ENCODE assay signal across 22 cellular contexts in the genomic region with DNA sequence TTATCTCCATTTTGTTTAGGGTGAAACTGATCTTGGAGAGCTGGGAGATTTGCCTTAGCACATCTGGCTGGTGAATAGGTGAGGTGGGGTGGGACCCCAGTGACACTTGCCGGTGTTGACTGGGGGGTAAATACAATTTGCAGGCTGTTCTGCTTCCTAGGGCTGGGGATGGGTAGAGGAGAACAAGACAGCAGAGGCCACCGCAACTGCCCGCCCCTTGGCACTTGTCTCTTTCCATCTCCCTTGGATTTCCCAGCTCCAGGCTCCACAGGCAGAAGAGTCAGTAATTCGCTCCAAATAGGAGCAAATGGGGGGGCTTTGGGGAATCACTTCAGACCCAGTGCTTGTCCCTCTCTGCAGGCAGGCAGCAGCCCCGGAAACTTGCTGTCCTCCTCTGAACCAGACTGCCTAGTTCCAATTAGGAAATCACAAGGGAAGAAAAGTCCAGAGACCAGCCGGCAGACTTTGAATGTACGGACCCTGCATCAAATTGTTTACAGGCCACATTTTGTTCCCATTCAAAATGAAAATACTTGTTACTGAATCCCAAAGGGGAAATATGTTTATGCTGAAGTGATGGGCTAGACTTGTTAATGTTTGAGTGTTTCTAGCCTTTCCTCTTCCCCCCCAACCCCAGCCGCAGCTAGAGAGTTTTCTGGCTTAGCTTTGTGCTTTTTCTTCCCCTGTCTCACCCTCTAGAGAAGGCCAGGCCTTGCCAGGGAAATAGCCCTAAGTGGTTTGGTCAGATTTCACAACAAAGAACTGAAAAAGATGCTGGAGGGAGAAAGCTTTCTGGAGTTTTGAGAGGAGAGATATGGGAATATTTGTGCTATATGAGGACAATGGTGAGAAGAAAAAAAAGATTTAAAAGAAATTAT. TPM values are rescaled to one million over a fixed set of nuclear protein-coding genes. Genes with fewer than 3 reads are reported as not detected.
DNase-seq lines count a peak whose midpoint lies in the region; ATAC-seq, FAIRE-seq and TF ChIP-seq lines count a peak whose summit lies in the region.
"Had no signal": no experiment of that assay in that cellular context is flagged by ENCODE, and none has a peak within 500 bp of the region (broad histone marks: within the 10 kb centered on the region; RNA-seq: fewer than 3 reads in every experiment).

No MANE protein-coding gene starts in this region.

- peaks cover 24% of the 10 kb centered on the region for H3K9me3 Mint-ChIP-seq in GM23338

- H3F3A ChIP-seq in GM23338 (replicated peaks; ENCODE audit: low read depth) = no peaks in the 10 kb centered on the region

- H3K9me2 ChIP-seq in GM23338 (ENCODE audit: insufficient read depth) = 0 out of 2 replicates have a peak, but pooled peaks cover 7% of the 10 kb centered on the region

- H3K9me3 ChIP-seq in HepG2 (ENCODE audit: low read length) (no peaks in the 10 kb centered on the region), sigmoid colon (no peaks in the 10 kb centered on the region)
- H3K9me3 ChIP-seq: right lobe of liver, uterus had no signal

- H3K4me1 ChIP-seq in GM23338 (ENCODE audit: insufficient read depth) (peaks cover 5% of the 10 kb centered on the region; the same call in 1 of the 2 replicates), HepG2 (ENCODE audit: insufficient read depth, low read length) (peaks cover 25% of the 10 kb centered on the region), sigmoid colon (peaks cover 0 to 9% (median 3%) of the 10 kb centered on the region in 4 donors)
- H3K4me1 ChIP-seq: right lobe of liver, SJCRH30, uterus had no signal

- intact Hi-C loops in HepG2 (cut with micrococcal nuclease; ENCODE audit: unreplicated experiment) (no loop called here), sigmoid colon (cut with DNase I) (no loop called here)

- no TSS peak for BruUV-seq in HepG2 (replicated peaks; lab: Mats Ljungman, UMichigan)

- no peak overlapping the region for H3K4me3 Mint-ChIP-seq in GM23338
- H3K4me3 Mint-ChIP-seq: activated CD4-positive, alpha-beta memory T cell treated with anti-CD3 and anti-CD28 coated beads for 36 hours; naive thymus-derived CD8-positive, alpha-beta T cell had no signal

- H3K27me3 Mint-ChIP-seq in GM23338 (ENCODE audit: insufficient read depth, low read depth, poor library complexity) = peaks cover 8% of the 10 kb centered on the region
- H3K27me3 Mint-ChIP-seq: activated CD4-positive, alpha-beta memory T cell treated with anti-CD3 and anti-CD28 coated beads for 36 hours; naive thymus-derived CD8-positive, alpha-beta T cell had no signal

- POLR2A ChIA-PET in HepG2 (lab: Yijun Ruan, JAX) = interaction anchor here (0.6 to 2.1 kb wide), 3 partner anchors 9 to 29 kb away, joined by 3 to 14 read pairs (median 3); partner anchors contain the start of gene INPP5F

- CTCF ChIA-PET in HepG2 (lab: Yijun Ruan, JAX; ENCODE audit: low intra/inter-chr PET ratio, low total read pairs) = no interaction called here

- TF ChIP-seq CTCF in GM23338 (conservative IDR thresholded peaks at IDR 0.05; ENCODE audit: low read depth in 2 of 2) (no peak), HepG2 (CRISPR knock-in tag; IDR thresholded peaks at IDR 0.05) (no peak), sigmoid colon (IDR thresholded peaks at IDR 0.05) (no peak)

- H3K79me2 ChIP-seq in GM23338 (replicated peaks; ENCODE audit: insufficient read depth) (no peaks in the 10 kb centered on the region), HepG2 (ENCODE audit: insufficient read depth, low read length) (no peaks in the 10 kb centered on the region)

- no peak for TF ChIP-seq EP300 in HepG2 (IDR thresholded peaks at IDR 0.05; ENCODE audit: low read depth in 2 of 2, low read length in 2 of 2)
- TF ChIP-seq EP300 in HepG2 (CRISPR knock-in tag; IDR thresholded peaks at IDR 0.05; ENCODE audit: borderline replicate concordance) = no peak
- no peak for TF ChIP-seq EP300 in sigmoid colon (IDR thresholded peaks at IDR 0.05)

- TF ChIP-seq POLR2A in HepG2 (IDR thresholded peaks at IDR 0.05; ENCODE audit: insufficient read depth in 1 of 2, low read depth in 2 of 2, low read length in 2 of 2) = no peak
- no peak for TF ChIP-seq POLR2A in sigmoid colon (IDR thresholded peaks at IDR 0.05)

- 0 out of 2 replicates have a peak, but pooled peaks cover 2% of the 10 kb centered on the region for H3K36me3 ChIP-seq in GM23338 (ENCODE audit: insufficient read depth)
- H3K36me3 ChIP-seq in HepG2 (replicated peaks in 1 of 2; ENCODE audit: control insufficient read depth in 1 of 2, insufficient read depth in 2 of 2, low read length in 2 of 2) = no peaks in the 10 kb centered on the region
- H3K36me3 ChIP-seq in sigmoid colon = no peaks in the 10 kb centered on the region
- H3K36me3 ChIP-seq: right lobe of liver, SJCRH30, uterus had no signal

- H3K36me3 Mint-ChIP-seq in GM23338 (ENCODE audit: low read depth) = peaks cover 17% of the 10 kb centered on the region

- H4K20me1 ChIP-seq in GM23338 (replicated peaks; ENCODE audit: insufficient read depth) (no peaks in the 10 kb centered on the region), HepG2 (ENCODE audit: insufficient read depth, low read length) (no peaks in the 10 kb centered on the region)

- FAIRE-seq in HepG2 (lab: Jason Lieb, UNC) = peak; percentile 60
- FAIRE-seq: H54 had no signal

- H3K9ac ChIP-seq in HepG2 (ENCODE audit: insufficient read depth, low read depth, low read length) = peak overlapping the region; percentile 56

- H3K4me3 ChIP-seq in GM23338 = no peak overlapping the region
- peak overlapping the region; percentile 4 to 49 (median 48); a peak in 4 of 6 replicates for H3K4me3 ChIP-seq in HepG2 (replicated peaks in 1 of 3; ENCODE audit: insufficient read depth in 1 of 3, low read depth in 2 of 3, low read length in 3 of 3)
- no peak overlapping the region for H3K4me3 ChIP-seq in sigmoid colon
- H3K4me3 ChIP-seq: right lobe of liver, SJCRH30, uterus had no signal

- H3K27ac Mint-ChIP-seq in GM23338 = peak overlapping the region; percentile 13
- H3K27ac Mint-ChIP-seq: activated CD4-positive, alpha-beta memory T cell treated with anti-CD3 and anti-CD28 coated beads for 36 hours; naive thymus-derived CD8-positive, alpha-beta T cell had no signal

- DNase-seq in GM23338 (ENCODE audit: low spot score) (no peak), amniotic epithelial cell (ENCODE audit: low read depth) (peak; percentile 10), HepG2 (ENCODE audit: low spot score) (peak; percentile 38), sigmoid colon (no peak)
- DNase-seq: activated CD4-positive, alpha-beta memory T cell treated with anti-CD3 and anti-CD28 coated beads for 36 hours; amygdala; cortex of kidney; DMS79; erythroblast; hippocampal formation; kidney glomerular epithelial cell; naive thymus-derived CD8-positive, alpha-beta T cell; NCI-H1105; NCI-H226; right lobe of liver; SJCRH30; stimulated activated CD4-positive, alpha-beta T cell treated with anti-CD3 and anti-CD28 coated beads, Interleukin-4, amount 100 ng/mL, for 24 hours; uterus had no signal

- H3K4me2 ChIP-seq in GM23338 (no peak overlapping the region), HepG2 (ENCODE audit: low read depth, low read length) (peak overlapping the region; percentile 77)

- H2AFZ ChIP-seq in GM23338 (peak overlapping the region; percentile 94), HepG2 (ENCODE audit: low read length) (peak overlapping the region; percentile 57)

- H3K27ac ChIP-seq in GM23338 (ENCODE audit: low read depth) = peak overlapping the region; percentile 51; the same call in 1 of the 2 replicates
- H3K27ac ChIP-seq in HepG2 (ENCODE audit: extremely low read length, insufficient read depth, low read length) = peak overlapping the region; percentile 71
- H3K27ac ChIP-seq in sigmoid colon = peak overlapping the region; percentile 6 to 45 (median 24)
- H3K27ac ChIP-seq: right lobe of liver, SJCRH30, uterus had no signal

- in situ Hi-C loops in HepG2 (cut with HindIII; ENCODE audit: extremely low pct_ligation_motif_present, low pct_unique_long_range_greater_than_20kb) = no loop called here

- WGBS in HepG2 (ENCODE audit: low lambda C conversion rate) = 13% methylated on average over 7 of the region's 8 CpGs
- WGBS in sigmoid colon, 2 donors = 79 to 83% methylated on average over 8 of the region's 8 CpGs

- peaks cover 10% of the 10 kb centered on the region for H3K4me1 Mint-ChIP-seq in GM23338
- H3K4me1 Mint-ChIP-seq: naive thymus-derived CD8-positive, alpha-beta T cell had no signal

- no peaks in the 10 kb centered on the region for H3K27me3 ChIP-seq in GM23338 (ENCODE audit: insufficient read depth)
- H3K27me3 ChIP-seq in HepG2 (ENCODE audit: control insufficient read depth in 1 of 2, insufficient read depth in 2 of 2, low read length in 2 of 2) = no peaks in the 10 kb centered on the region
- no peaks in the 10 kb centered on the region for H3K27me3 ChIP-seq in sigmoid colon
- H3K27me3 ChIP-seq: right lobe of liver, SJCRH30, uterus had no signal

- TF ChIP-seq RAD21 in HepG2 (CRISPR knock-in tag; IDR thresholded peaks at IDR 0.05) = no peak

- ATAC-seq in GM23338 (peak; percentile 49), HepG2 (peak; percentile 89), GM19395 (IDR thresholded peaks at IDR 0.05; ENCODE audit: unreplicated experiment) (no peak), HG03354 (IDR thresholded peaks at IDR 0.05; ENCODE audit: poor library complexity, severe bottlenecking, unreplicated experiment) (no peak), HG03439 (IDR thresholded peaks at IDR 0.05; ENCODE audit: unreplicated experiment) (no peak)
- ATAC-seq: naive thymus-derived CD8-positive, alpha-beta T cell had no signal

RNA-seq across cellular contexts. Expression of gene INPP5F, which starts 10.0 kb away (rescaled TPM):
- total RNA-seq in GM23338 (2014; rRNA removed; shearing (Covaris generic)) = 80.3 and 86.0 TPM in 2 replicates
- polyA plus RNA-seq in GM23338 (2016; fragmentation: Nextera tagmentation; extraction: Ambion mirVana) (36.2 and 41.4 TPM in 2 replicates), HepG2 (2011; rRNA removed) (8.3 and 12.5 TPM in 2 replicates), sigmoid colon (1 to 10 TPM; 4.4 to 7.7 (median 6.6) TPM)
- total RNA-seq in HepG2 (2016; rRNA removed; fragmentation: Illumina TruSeq; extraction: Trizol) (15.7 and 16.4 TPM in 2 replicates), sigmoid colon (10 to 100 TPM; 16.0 to 22.2 (median 19.2) TPM)
- total RNA-seq in HepG2 (2016; cell fraction: cytosol; rRNA removed; fragmentation: Illumina TruSeq; extraction: Trizol; ENCODE audit: low read depth) = 6.4 and 8.2 TPM in 2 replicates
- 12.7 and 14.4 TPM in 2 replicates for total RNA-seq in HepG2 (2016; cell fraction: insoluble cytoplasmic fraction; rRNA removed; fragmentation: Illumina TruSeq; extraction: Trizol)
- 9.4 and 10.3 TPM in 2 replicates for total RNA-seq in HepG2 (2016; cell fraction: membrane; rRNA removed; fragmentation: Illumina TruSeq; extraction: Trizol)
- 12.4 and 17.6 TPM in 2 replicates for total RNA-seq in HepG2 (2016; cell fraction: nucleus; rRNA removed; fragmentation: Illumina TruSeq; extraction: Trizol)
- polyA plus RNA-seq in HepG2 (2011; cell fraction: cytosol; rRNA removed) = 4.7 and 6.3 TPM in 2 replicates
- 9.8 and 21.4 TPM in 2 replicates for polyA plus RNA-seq in HepG2 (2011; cell fraction: nucleus; rRNA removed)
- polyA plus RNA-seq in HepG2 (2012) = 6.9 and 9.3 TPM in 2 replicates
- 5.5 and 6.2 TPM in 2 replicates for polyA plus RNA-seq in HepG2 (2016; cell fraction: cytosol; fragmentation: Illumina TruSeq; extraction: Trizol; ENCODE audit: low read depth)
- 11.3 and 11.4 TPM in 2 replicates for polyA plus RNA-seq in HepG2 (2016; cell fraction: insoluble cytoplasmic fraction; fragmentation: Illumina TruSeq; extraction: Trizol; ENCODE audit: low read depth)
- polyA plus RNA-seq in HepG2 (2016; cell fraction: membrane; fragmentation: Illumina TruSeq; extraction: Trizol; ENCODE audit: low read depth) = 5.7 and 6.9 TPM in 2 replicates
- polyA plus RNA-seq in HepG2 (2016; cell fraction: nucleus; fragmentation: Illumina TruSeq; extraction: Trizol; ENCODE audit: insufficient read depth, low read depth) = 19.7 and 20.7 TPM in 2 replicates
- polyA minus RNA-seq in HepG2 (2011; rRNA and poly(A)+ RNA removed; ENCODE audit: low replicate concordance) = 2.8 and 7.9 TPM in 2 replicates
- 6.2 and 10.6 TPM in 2 replicates for polyA minus RNA-seq in HepG2 (2011; cell fraction: cytosol; rRNA and poly(A)+ RNA removed)
- polyA minus RNA-seq in HepG2 (2011; cell fraction: nucleus; rRNA and poly(A)+ RNA removed) = 36.3 and 40.2 TPM in 2 replicates

Comparison
In these comparisons a context has a peak if more than half of its experiments do, and no peak if none do; other contexts are left out.
1. ATAC-seq: peak in GM23338 (single experiment) and HepG2 (single experiment); none in GM19395 (single experiment), HG03354 (single experiment) and HG03439 (single experiment).
2. DNase-seq: peak in amniotic epithelial cell (single experiment) and HepG2 (single experiment); none in GM23338 (single experiment) and sigmoid colon (single experiment).
3. H3K4me3 ChIP-seq: peak in HepG2 (3 of 3); none in GM23338 (single experiment) and sigmoid colon (0 of 4).
4. Peak in every context shown above with its lines, with median percentiles within 50 percentile points of each other: H3K27ac ChIP-seq.